In genomic region chr1:114320586-114320985, GRCh38 we compare ENCODE assay signal across 19 cellular contexts.
DNase-seq lines count a peak whose midpoint lies in the region; TF ChIP-seq lines count a peak whose summit lies in the region.
"Had no signal": no experiment of that assay in that cellular context is flagged by ENCODE, and none has a peak within 500 bp of the region (broad histone marks: within the 10 kb centered on the region; RNA-seq: fewer than 3 reads in every experiment).

No MANE protein-coding gene starts in this region.

- H3K4me1 ChIP-seq in endodermal cell (ENCODE audit: control insufficient read depth, insufficient read depth, low read length): no peaks in the 10 kb centered on the region
- H3K4me1 ChIP-seq: body of pancreas, left ventricle myocardium inferior, uterus had no signal

- H3K4me3 Mint-ChIP-seq in endodermal cell: no peak overlapping the region
- H3K4me3 Mint-ChIP-seq: activated T-cell treated with anti-CD3 and anti-CD28 coated beads, Interleukin-2, amount 50 U/mL, for 72 hours; naive thymus-derived CD4-positive, alpha-beta T cell; T-helper 2 cell treated with Interferon-gamma antibody and Interleukin-4, amounts not matched to agents 5 μg/mL and 100 μg/mL, for 36 hours had no signal

- H3K27me3 ChIP-seq in endodermal cell (ENCODE audit: control insufficient read depth, insufficient read depth, low read length, poor library complexity, severe bottlenecking): no peaks in the 10 kb centered on the region
- H3K27me3 ChIP-seq: body of pancreas, uterus had no signal

- DNase-seq in ELR (ENCODE audit: low read depth) (peak; percentile 93), RPMI7951 (ENCODE audit: low read depth) (peak; percentile 77), epithelial cell of esophagus (ENCODE audit: low read depth) (peak; percentile 86), non-pigmented ciliary epithelial cell (ENCODE audit: low read depth) (peak; percentile 74), activated T-cell treated with anti-CD3 and anti-CD28 coated beads for 4 hours (no peak), caudate nucleus (lab: John Stamatoyannopoulos, UW) (no peak), GM19238 (ENCODE audit: insufficient read length, low spot score) (no peak), endodermal cell (no peak)
- DNase-seq: activated CD4-positive, alpha-beta T cell treated with anti-CD3 and anti-CD28 coated beads for 4 hours; activated T-cell treated with anti-CD3 and anti-CD28 coated beads, Interleukin-2, amount 50 U/mL, for 72 hours; body of pancreas; hippocampal formation; KG1; left ventricle myocardium inferior; naive thymus-derived CD4-positive, alpha-beta T cell; NCI-H146; NCI-H526; uterus had no signal

- H3K9me3 Mint-ChIP-seq in endodermal cell: no peaks in the 10 kb centered on the region
- H3K9me3 Mint-ChIP-seq: activated T-cell treated with anti-CD3 and anti-CD28 coated beads, Interleukin-2, amount 50 U/mL, for 72 hours; naive thymus-derived CD4-positive, alpha-beta T cell; T-helper 2 cell treated with Interferon-gamma antibody and Interleukin-4, amounts not matched to agents 5 μg/mL and 100 μg/mL, for 36 hours had no signal

- H3K27ac ChIP-seq in caudate nucleus (ENCODE audit: low read depth, low read length): no peak overlapping the region
- no peak overlapping the region for H3K27ac ChIP-seq in endodermal cell (ENCODE audit: low read depth, low read length)
- H3K27ac ChIP-seq: body of pancreas, left ventricle myocardium inferior, uterus had no signal

- H3K4me3 ChIP-seq in epithelial cell of esophagus (ENCODE audit: low read length) (no peak overlapping the region), endodermal cell (ENCODE audit: low read length) (no peak overlapping the region)
- H3K4me3 ChIP-seq: body of pancreas, left ventricle myocardium inferior, uterus had no signal

- H3K9me3 ChIP-seq in endodermal cell (ENCODE audit: control insufficient read depth, low read length): no peaks in the 10 kb centered on the region
- H3K9me3 ChIP-seq: body of pancreas, left ventricle myocardium inferior, uterus had no signal

- no peaks in the 10 kb centered on the region for H3K36me3 ChIP-seq in endodermal cell (ENCODE audit: control insufficient read depth, insufficient read depth, low read length)
- H3K36me3 ChIP-seq: left ventricle myocardium inferior, uterus had no signal

- H3K27ac Mint-ChIP-seq in endodermal cell: no peak overlapping the region
- H3K27ac Mint-ChIP-seq: activated T-cell treated with anti-CD3 and anti-CD28 coated beads, Interleukin-2, amount 50 U/mL, for 72 hours; T-helper 2 cell treated with Interferon-gamma antibody and Interleukin-4, amounts not matched to agents 5 μg/mL and 100 μg/mL, for 36 hours had no signal

- no peaks in the 10 kb centered on the region for H3K36me3 Mint-ChIP-seq in endodermal cell (ENCODE audit: low read depth)
- H3K36me3 Mint-ChIP-seq: naive thymus-derived CD4-positive, alpha-beta T cell had no signal

- peaks cover 3% of the 10 kb centered on the region for H3K4me1 Mint-ChIP-seq in endodermal cell

- H3K27me3 Mint-ChIP-seq in endodermal cell (ENCODE audit: insufficient read depth): peaks cover 15% of the 10 kb centered on the region

- H3K9ac ChIP-seq in endodermal cell (ENCODE audit: extremely low read depth, low read length, poor library complexity, severe bottlenecking): no peak overlapping the region

- TF ChIP-seq CTCF in epithelial cell of esophagus (IDR thresholded peaks at IDR 0.05; ENCODE audit: insufficient read depth, low read depth, low read length, missing control alignments) (no peak), endodermal cell (conservative IDR thresholded peaks at IDR 0.05) (no peak)

Comparison
In these comparisons a context has a peak if more than half of its experiments do, and no peak if none do; other contexts are left out.
1. DNase-seq: peak in ELR (single experiment), RPMI7951 (single experiment), epithelial cell of esophagus (single experiment) and non-pigmented ciliary epithelial cell (single experiment); none in activated T-cell treated with anti-CD3 and anti-CD28 coated beads for 4 hours (single experiment), caudate nucleus (0 of 61), GM19238 (single experiment) and endodermal cell (single experiment).